Comparison of ENCODE assay signal across 1 cellular context in genomic region chr6:42429042-42429574, GRCh38.
TF ChIP-seq lines count a peak whose summit lies in the region.

No MANE protein-coding gene starts in this region.

TF ChIP-seq in HepG2, 621 proteins besides CTCF, POLR2A, EP300 and RAD21 (continued from another document):
- TF ChIP-seq LCORL (IDR thresholded peaks at IDR 0.05) = no peak
- no peak for TF ChIP-seq LCORL (CRISPR knock-in tag; IDR thresholded peaks at IDR 0.05)
- no peak for TF ChIP-seq CENPBD1 (CRISPR knock-in tag; IDR thresholded peaks at IDR 0.05; ENCODE audit: borderline replicate concordance, low read depth)
- TF ChIP-seq SALL1 (CRISPR knock-in tag; IDR thresholded peaks at IDR 0.05) = no peak
- TF ChIP-seq SRSF4 (IDR thresholded peaks at IDR 0.05; ENCODE audit: low read depth, low read length, poor library complexity, severe bottlenecking) = no peak
- no peak for TF ChIP-seq ZNF607 (CRISPR knock-in tag; IDR thresholded peaks at IDR 0.05; ENCODE audit: borderline replicate concordance)
- TF ChIP-seq ZNF557 (CRISPR knock-in tag; IDR thresholded peaks at IDR 0.05) = no peak
- TF ChIP-seq ZNF451 (CRISPR knock-in tag; IDR thresholded peaks at IDR 0.05) = no peak
TF ChIP-seq in HepG2: peak in this region for 0.
